Comparison of ENCODE assay signal across 11 cellular contexts in the genomic region with DNA sequence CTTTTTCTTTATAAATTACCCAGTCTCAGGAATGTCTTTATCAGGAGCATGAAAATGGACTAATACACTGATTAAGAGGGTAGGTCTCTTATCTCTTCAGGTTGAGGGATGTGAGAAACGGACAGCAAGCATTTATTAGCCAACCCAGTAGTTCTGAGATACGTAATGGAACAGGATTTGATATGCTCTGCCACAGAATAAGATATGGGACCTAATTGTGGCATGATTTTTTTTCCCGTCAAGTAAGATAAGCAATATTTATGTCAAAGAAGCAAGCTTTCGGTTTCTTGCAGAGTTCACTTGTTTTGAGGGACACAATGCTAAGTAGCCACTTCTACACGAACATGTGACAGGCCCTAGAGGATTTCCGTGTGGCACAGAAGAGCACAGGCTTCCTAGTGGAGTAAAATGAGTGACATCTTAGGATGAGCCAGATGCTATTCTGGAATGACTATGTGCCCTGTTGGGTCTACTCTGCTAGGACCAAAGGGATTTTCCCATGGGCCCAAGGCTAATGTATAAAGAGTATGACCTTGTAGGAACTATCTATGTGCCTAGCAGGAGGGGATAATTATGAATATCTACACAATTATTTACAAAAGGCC. TPM values are rescaled to one million over a fixed set of nuclear protein-coding genes. Genes with fewer than 3 reads are reported as not detected.
DNase-seq lines count a peak whose midpoint lies in the region; ATAC-seq, FAIRE-seq and TF ChIP-seq lines count a peak whose summit lies in the region.
"Had no signal": no experiment of that assay in that cellular context is flagged by ENCODE, and none has a peak within 500 bp of the region (broad histone marks: within the 10 kb centered on the region; RNA-seq: fewer than 3 reads in every experiment).

No MANE protein-coding gene starts in this region.

- CTCF ChIA-PET in HepG2 (lab: Yijun Ruan, JAX; ENCODE audit: low intra/inter-chr PET ratio, low total read pairs) = no interaction called here

- FAIRE-seq in HepG2 (lab: Jason Lieb, UNC) = no peak
- FAIRE-seq: A549, astrocyte had no signal

- H3K36me3 ChIP-seq in SJCRH30 (peaks cover 62% of the 10 kb centered on the region), rectal smooth muscle tissue (ENCODE audit: control insufficient read depth, insufficient read depth, low read length) (no peaks in the 10 kb centered on the region), HepG2 (replicated peaks in 1 of 2; ENCODE audit: control insufficient read depth in 1 of 2, insufficient read depth in 2 of 2, low read length in 2 of 2) (peaks cover 14 to 61% of the 10 kb centered on the region in 2 experiments)

- in situ Hi-C loops in HepG2 (cut with HindIII; ENCODE audit: extremely low pct_ligation_motif_present, low pct_unique_long_range_greater_than_20kb) = no loop called here

- TF ChIP-seq EP300 in HepG2 (IDR thresholded peaks at IDR 0.05; ENCODE audit: low read depth in 2 of 2, low read length in 2 of 2) = no peak
- no peak for TF ChIP-seq EP300 in HepG2 (CRISPR knock-in tag; IDR thresholded peaks at IDR 0.05; ENCODE audit: borderline replicate concordance)

- TF ChIP-seq CTCF in HepG2 (CRISPR knock-in tag; IDR thresholded peaks at IDR 0.05) = no peak

- DNase-seq in T-helper 1 cell (no peak), SJCRH30 (peak in 1 of 2 experiments; percentile 21), HepG2 (ENCODE audit: low spot score) (no peak)
- no peak for DNase-seq in effector memory CD8-positive, alpha-beta T cell
- DNase-seq: WERI-Rb-1 had no signal

- H3K27me3 ChIP-seq in SJCRH30 = no peaks in the 10 kb centered on the region
- no peaks in the 10 kb centered on the region for H3K27me3 ChIP-seq in rectal smooth muscle tissue (ENCODE audit: control insufficient read depth, insufficient read depth, low read length)
- H3K27me3 ChIP-seq in HepG2 (ENCODE audit: control insufficient read depth in 1 of 2, insufficient read depth in 2 of 2, low read length in 2 of 2) = no peaks in the 10 kb centered on the region

- no peaks in the 10 kb centered on the region for H3K9me3 Mint-ChIP-seq in T-helper 1 cell treated with Interleukin-12 subunit alpha and Interleukin-12 subunit beta and Interleukin-4 antibody, amounts not matched to agents 30 μg/mL and 1 μg/mL, for 36 hours
- H3K9me3 Mint-ChIP-seq in effector memory CD8-positive, alpha-beta T cell = no peaks in the 10 kb centered on the region

- no peaks in the 10 kb centered on the region for H3K27me3 Mint-ChIP-seq in T-helper 1 cell treated with Interleukin-12 subunit alpha and Interleukin-12 subunit beta and Interleukin-4 antibody, amounts not matched to agents 30 μg/mL and 1 μg/mL, for 36 hours (ENCODE audit: low read depth)
- no peaks in the 10 kb centered on the region for H3K27me3 Mint-ChIP-seq in effector memory CD8-positive, alpha-beta T cell

- H3K9me3 ChIP-seq in SJCRH30 (replicated peaks) = no peaks in the 10 kb centered on the region
- H3K9me3 ChIP-seq in HepG2 (ENCODE audit: low read length) = no peaks in the 10 kb centered on the region
- H3K9me3 ChIP-seq: A549 had no signal

- H3K4me3 ChIP-seq in SJCRH30 (no peak overlapping the region), rectal smooth muscle tissue (ENCODE audit: low read length) (no peak overlapping the region), HepG2 (replicated peaks in 1 of 3; ENCODE audit: insufficient read depth in 1 of 3, low read depth in 2 of 3, low read length in 3 of 3) (no peak overlapping the region)
- H3K4me3 ChIP-seq: A549 had no signal

- peaks cover 57% of the 10 kb centered on the region for H3K36me3 Mint-ChIP-seq in T-helper 1 cell treated with Interleukin-12 subunit alpha and Interleukin-12 subunit beta and Interleukin-4 antibody, amounts not matched to agents 30 μg/mL and 1 μg/mL, for 36 hours (ENCODE audit: low read depth)
- H3K36me3 Mint-ChIP-seq in effector memory CD8-positive, alpha-beta T cell (ENCODE audit: insufficient read depth) = peaks cover 90% of the 10 kb centered on the region

- intact Hi-C loops in HepG2 (cut with micrococcal nuclease; ENCODE audit: unreplicated experiment) = no loop called here

- POLR2A ChIA-PET in HepG2 (lab: Yijun Ruan, JAX) = no interaction called here

- H3K9ac ChIP-seq in rectal smooth muscle tissue (ENCODE audit: low read length) (no peak overlapping the region), HepG2 (ENCODE audit: insufficient read depth, low read depth, low read length) (no peak overlapping the region)

- no TSS peak for BruUV-seq in HepG2 (replicated peaks; lab: Mats Ljungman, UMichigan)

- no peak overlapping the region for H2AFZ ChIP-seq in HepG2 (ENCODE audit: low read length)

- H3K27ac Mint-ChIP-seq in T-helper 1 cell treated with Interleukin-12 subunit alpha and Interleukin-12 subunit beta and Interleukin-4 antibody, amounts not matched to agents 30 μg/mL and 1 μg/mL, for 36 hours = peak overlapping the region; percentile 83
- peak overlapping the region; percentile 88 to 99 for H3K27ac Mint-ChIP-seq in effector memory CD8-positive, alpha-beta T cell

- TF ChIP-seq RAD21 in HepG2 (CRISPR knock-in tag; IDR thresholded peaks at IDR 0.05) = no peak

- H3K27ac ChIP-seq in SJCRH30 (peak overlapping the region; percentile 71), rectal smooth muscle tissue (ENCODE audit: low read depth, low read length) (peak overlapping the region; percentile 9), HepG2 (ENCODE audit: extremely low read length, insufficient read depth, low read length) (no peak overlapping the region)
- H3K27ac ChIP-seq: A549, WERI-Rb-1 had no signal

- no peaks in the 10 kb centered on the region for H3K79me2 ChIP-seq in HepG2 (ENCODE audit: insufficient read depth, low read length)

- ATAC-seq in effector memory CD8-positive, alpha-beta T cell (replicated peaks) = no peak
- ATAC-seq in GM21367 (IDR thresholded peaks at IDR 0.05; ENCODE audit: unreplicated experiment) (no peak), GM18868 (IDR thresholded peaks at IDR 0.05; ENCODE audit: unreplicated experiment) (no peak), HepG2 (no peak)

- H4K20me1 ChIP-seq in HepG2 (ENCODE audit: insufficient read depth, low read length) = no peaks in the 10 kb centered on the region; the same call in 1 of the 2 replicates

- H3K4me1 Mint-ChIP-seq in T-helper 1 cell treated with Interleukin-12 subunit alpha and Interleukin-12 subunit beta and Interleukin-4 antibody, amounts not matched to agents 30 μg/mL and 1 μg/mL, for 36 hours (ENCODE audit: low read depth) = peaks cover 71% of the 10 kb centered on the region
- peaks cover 61 to 70% of the 10 kb centered on the region in 2 donors for H3K4me1 Mint-ChIP-seq in effector memory CD8-positive, alpha-beta T cell (ENCODE audit: low read depth in 2 of 2)

- H3K4me3 Mint-ChIP-seq in T-helper 1 cell treated with Interleukin-12 subunit alpha and Interleukin-12 subunit beta and Interleukin-4 antibody, amounts not matched to agents 30 μg/mL and 1 μg/mL, for 36 hours = peak overlapping the region; percentile 52
- peak overlapping the region; percentile 28 to 68 for H3K4me3 Mint-ChIP-seq in effector memory CD8-positive, alpha-beta T cell

- WGBS in HepG2 (ENCODE audit: low lambda C conversion rate) = 99% methylated on average over 6 of the region's 6 CpGs

- H3K4me2 ChIP-seq in HepG2 (ENCODE audit: low read depth, low read length) = no peak overlapping the region
- H3K4me2 ChIP-seq: A549 had no signal

- H3K4me1 ChIP-seq in SJCRH30 (peaks cover 29% of the 10 kb centered on the region), rectal smooth muscle tissue (ENCODE audit: control insufficient read depth, insufficient read depth, low read length) (peaks cover 29% of the 10 kb centered on the region), HepG2 (ENCODE audit: insufficient read depth, low read length) (peaks cover 16% of the 10 kb centered on the region)

- no peak for TF ChIP-seq POLR2A in HepG2 (IDR thresholded peaks at IDR 0.05; ENCODE audit: insufficient read depth in 1 of 2, low read depth in 2 of 2, low read length in 2 of 2)

TF ChIP-seq in HepG2, 621 proteins besides CTCF, POLR2A, EP300 and RAD21 (continues in another document):
- no peak for TF ChIP-seq HOXA7 (CRISPR knock-in tag; IDR thresholded peaks at IDR 0.05)
- TF ChIP-seq PRMT3 (CRISPR knock-in tag; IDR thresholded peaks at IDR 0.05; ENCODE audit: borderline replicate concordance, low read depth) = no peak
- TF ChIP-seq HDAC6 (IDR thresholded peaks at IDR 0.05; ENCODE audit: low read depth, low read length) = no peak
- TF ChIP-seq, protein P1, sequence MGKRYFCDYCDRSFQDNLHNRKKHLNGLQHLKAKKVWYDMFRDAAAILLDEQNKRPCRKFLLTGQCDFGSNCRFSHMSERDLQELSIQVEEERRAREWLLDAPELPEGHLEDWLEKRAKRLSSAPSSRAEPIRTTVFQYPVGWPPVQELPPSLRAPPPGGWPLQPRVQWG (CRISPR knock-in tag; IDR thresholded peaks at IDR 0.05; ENCODE audit: borderline replicate concordance, low read depth) = no peak

RNA-seq across cellular contexts. Expression of a gene that starts 57.9 kb away (rescaled TPM):
- 167 and 195 TPM in 2 replicates for total RNA-seq in SJCRH30 (2014; rRNA removed; shearing (Covaris generic))
- total RNA-seq in HepG2 (2016; rRNA removed; fragmentation: Illumina TruSeq; extraction: Trizol) = 47.0 and 49.8 TPM in 2 replicates
- total RNA-seq in HepG2 (2016; cell fraction: cytosol; rRNA removed; fragmentation: Illumina TruSeq; extraction: Trizol; ENCODE audit: low read depth) = 38.0 and 39.4 TPM in 2 replicates
- total RNA-seq in HepG2 (2016; cell fraction: insoluble cytoplasmic fraction; rRNA removed; fragmentation: Illumina TruSeq; extraction: Trizol) = 47.7 and 50.5 TPM in 2 replicates
- total RNA-seq in HepG2 (2016; cell fraction: membrane; rRNA removed; fragmentation: Illumina TruSeq; extraction: Trizol) = 32.7 and 33.7 TPM in 2 replicates
- 56.8 and 57.5 TPM in 2 replicates for total RNA-seq in HepG2 (2016; cell fraction: nucleus; rRNA removed; fragmentation: Illumina TruSeq; extraction: Trizol)
- 42.0 and 50.6 TPM in 2 replicates for polyA plus RNA-seq in HepG2 (2011; rRNA removed)
- polyA plus RNA-seq in HepG2 (2011; cell fraction: cytosol; rRNA removed) = 23.8 and 38.5 TPM in 2 replicates
- polyA plus RNA-seq in HepG2 (2011; cell fraction: nucleus; rRNA removed) = 23.7 and 30.2 TPM in 2 replicates
- polyA plus RNA-seq in HepG2 (2012) = 35.2 and 56.5 TPM in 2 replicates
- polyA plus RNA-seq in HepG2 (2016; cell fraction: cytosol; fragmentation: Illumina TruSeq; extraction: Trizol; ENCODE audit: low read depth) = 4.1 and 5.4 TPM in 2 replicates
- polyA plus RNA-seq in HepG2 (2016; cell fraction: insoluble cytoplasmic fraction; fragmentation: Illumina TruSeq; extraction: Trizol; ENCODE audit: low read depth) = 25.3 and 31.2 TPM in 2 replicates
- 10.1 and 10.4 TPM in 2 replicates for polyA plus RNA-seq in HepG2 (2016; cell fraction: membrane; fragmentation: Illumina TruSeq; extraction: Trizol; ENCODE audit: low read depth)
- polyA plus RNA-seq in HepG2 (2016; cell fraction: nucleus; fragmentation: Illumina TruSeq; extraction: Trizol; ENCODE audit: insufficient read depth, low read depth) = 39.9 and 42.9 TPM in 2 replicates
- polyA minus RNA-seq in HepG2 (2011; rRNA and poly(A)+ RNA removed; ENCODE audit: low replicate concordance) = 122 and 355 TPM in 2 replicates
- 81.0 and 98.9 TPM in 2 replicates for polyA minus RNA-seq in HepG2 (2011; cell fraction: cytosol; rRNA and poly(A)+ RNA removed)
- polyA minus RNA-seq in HepG2 (2011; cell fraction: nucleus; rRNA and poly(A)+ RNA removed) = 132 and 143 TPM in 2 replicates
